In the genomic region with DNA sequence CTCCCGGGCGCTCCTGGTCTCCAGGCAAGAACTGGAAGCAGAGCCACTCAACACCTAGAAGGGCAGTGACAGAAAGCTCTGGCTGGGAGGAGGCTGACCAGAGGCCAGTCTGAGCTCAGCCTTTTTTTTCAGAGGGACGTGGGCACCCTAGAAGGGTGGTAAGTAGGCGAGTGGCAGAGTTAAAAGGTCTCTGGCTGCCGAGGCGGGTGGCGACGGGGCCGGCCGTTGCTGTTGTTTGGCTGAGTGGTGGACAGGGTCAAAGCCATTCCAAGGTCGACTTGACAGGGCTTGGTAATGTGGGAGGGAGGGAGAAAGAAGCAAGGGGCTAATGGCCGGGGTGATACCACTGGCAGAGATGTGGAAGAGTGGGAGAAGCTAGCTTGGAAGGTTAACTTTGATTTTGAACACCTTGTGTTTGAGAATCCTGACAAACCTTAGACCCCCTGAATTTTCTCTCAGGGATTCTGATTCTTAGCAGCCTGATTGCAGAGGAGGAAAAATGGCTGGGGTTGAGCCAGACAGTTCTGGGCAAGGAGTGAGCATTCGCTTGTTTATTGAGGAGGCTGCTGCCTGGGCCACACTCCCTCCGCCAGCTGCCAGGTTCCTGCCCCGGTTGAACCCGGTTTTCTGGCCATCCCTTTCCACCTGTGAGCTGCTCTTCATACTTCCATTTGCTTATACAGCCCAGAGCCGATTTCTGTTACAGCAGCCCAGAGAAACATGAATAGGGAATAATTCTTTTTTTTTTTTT, we compare ENCODE assay signal across 8 cellular contexts. TPM values are rescaled to one million over a fixed set of nuclear protein-coding genes. Genes with fewer than 3 reads are reported as not detected.
A peak's percentile ranks its signal among the peaks of the same experiment; 100 is the strongest.
DNase-seq lines count a peak whose midpoint lies in the region; ATAC-seq and TF ChIP-seq lines count a peak whose summit lies in the region.

No MANE protein-coding gene starts in this region.

- TF ChIP-seq CTCF in GM12875 (IDR thresholded peaks at IDR 0.05; ENCODE audit: borderline replicate concordance, insufficient read depth, low read depth, low read length): no peak
- no peak for TF ChIP-seq CTCF in gastroesophageal sphincter (IDR thresholded peaks at IDR 0.05)
- TF ChIP-seq CTCF in progenitor cell of endocrine pancreas (IDR thresholded peaks at IDR 0.05; ENCODE audit: unreplicated experiment): no peak

- no peaks in the 10 kb centered on the region for H3K27me3 ChIP-seq in gastroesophageal sphincter

- WGBS in gastroesophageal sphincter (ENCODE audit: low coverage in 1 of 2), 2 donors: 16 to 33% methylated on average over 7 to 13 of the region's 17 CpGs

- DNase-seq in progenitor cell of endocrine pancreas (ENCODE audit: low spot score, unreplicated experiment) (no peak), HK-2 (ENCODE audit: unreplicated experiment) (no peak), ACHN (no peak)

- H3K27ac ChIP-seq in gastroesophageal sphincter: peak overlapping the region in 3 of 4 donors; percentile 68 to 77 (median 72)

- H3K27ac Mint-ChIP-seq in progenitor cell of endocrine pancreas: peak overlapping the region; percentile 89

- ATAC-seq in SK-N-SH treated with all-trans-retinoic acid at 6 μM for 48 hours: peak; percentile 24
- peak; percentile 5 for ATAC-seq in gastroesophageal sphincter
- no peak for ATAC-seq in HG03378 (IDR thresholded peaks at IDR 0.05; ENCODE audit: unreplicated experiment)
- ATAC-seq in HG02938 (IDR thresholded peaks at IDR 0.05; ENCODE audit: unreplicated experiment): no peak

- peaks cover 0 to 13% of the 10 kb centered on the region in 2 donors for H3K36me3 ChIP-seq in gastroesophageal sphincter

- H3K4me1 Mint-ChIP-seq in progenitor cell of endocrine pancreas (ENCODE audit: low read depth): peaks cover 8% of the 10 kb centered on the region

- no peak for TF ChIP-seq POLR2A in gastroesophageal sphincter (IDR thresholded peaks at IDR 0.05)

- TF ChIP-seq EP300 in gastroesophageal sphincter (IDR thresholded peaks at IDR 0.05): no peak

- peak overlapping the region; percentile 63 for H3K4me3 ChIP-seq in GM12875 (ENCODE audit: low read depth, low read length)
- H3K4me3 ChIP-seq in gastroesophageal sphincter: peak overlapping the region; percentile 42 to 61

- H3K36me3 Mint-ChIP-seq in progenitor cell of endocrine pancreas (ENCODE audit: insufficient read depth): no peaks in the 10 kb centered on the region

- H3K27me3 Mint-ChIP-seq in progenitor cell of endocrine pancreas: peaks cover 28% of the 10 kb centered on the region

- H3K9me3 ChIP-seq in gastroesophageal sphincter: no peaks in the 10 kb centered on the region

- peaks cover 0 to 22% (median 7%) of the 10 kb centered on the region in 3 donors for H3K4me1 ChIP-seq in gastroesophageal sphincter

- H3K4me3 Mint-ChIP-seq in progenitor cell of endocrine pancreas (ENCODE audit: low read depth): peak overlapping the region; percentile 86

- H3K9me3 Mint-ChIP-seq in progenitor cell of endocrine pancreas (ENCODE audit: low read depth): no peaks in the 10 kb centered on the region

- in situ Hi-C loops in ACHN (cut with HindIII; ENCODE audit: low pct_ligation_motif_present, low pct_unique_long_range_greater_than_20kb, low sequenced_read_pairs): no loop called here

TF ChIP-seq in SK-N-SH treated with all-trans-retinoic acid at 6 μM for 48 hours, 23 proteins besides CTCF, POLR2A, EP300 and RAD21:
- no peak for TF ChIP-seq ZNF565 (CRISPR knock-in tag; conservative IDR thresholded peaks at IDR 0.05; ENCODE audit: low read depth)
- TF ChIP-seq ARNTL (CRISPR knock-in tag; IDR thresholded peaks at IDR 0.05; ENCODE audit: borderline replicate concordance, low read depth): no peak
- no peak for TF ChIP-seq PPARA (CRISPR knock-in tag; IDR thresholded peaks at IDR 0.05; ENCODE audit: borderline replicate concordance)
- no peak for TF ChIP-seq TCF4 (CRISPR knock-in tag; IDR thresholded peaks at IDR 0.05; ENCODE audit: borderline replicate concordance)

RNA-seq across cellular contexts. Expression of a gene that starts 0.9 kb away (rescaled TPM):
- total RNA-seq in gastroesophageal sphincter (not detected), progenitor cell of endocrine pancreas (not detected in 2 replicates)

RNA-seq across cellular contexts. Expression of a gene that starts 14.6 kb away (rescaled TPM):
- total RNA-seq in gastroesophageal sphincter (10 to 100 TPM in 1 of 4 donors, 1 to 10 TPM in 3; 3.1 to 13.4 (median 6.5) TPM), progenitor cell of endocrine pancreas (129 and 136 TPM in 2 replicates)

RNA-seq across cellular contexts. Expression of a gene that starts 17.9 kb away (rescaled TPM):
- total RNA-seq in gastroesophageal sphincter: under 1 TPM in 3 of 4 donors, not detected in 1; 0.08 to 0.31 (median 0.27) TPM
- total RNA-seq in progenitor cell of endocrine pancreas: not detected in 2 replicates

RNA-seq across cellular contexts. Expression of a gene that starts 19.1 kb away (rescaled TPM):
- total RNA-seq in gastroesophageal sphincter: 10 to 100 TPM; 16.6 to 39.8 (median 33.1) TPM
- 124 and 132 TPM in 2 replicates for total RNA-seq in progenitor cell of endocrine pancreas

RNA-seq across cellular contexts. Expression of a gene that starts 33.8 kb away (rescaled TPM):
- total RNA-seq in gastroesophageal sphincter (10 to 100 TPM; 18.5 to 55.1 (median 39.3) TPM), progenitor cell of endocrine pancreas (1.6 and 2.0 TPM in 2 replicates)

Comparison
In these comparisons a context has a peak if more than half of its experiments do, and no peak if none do; other contexts are left out.
1. ATAC-seq: peak in SK-N-SH treated with all-trans-retinoic acid at 6 μM for 48 hours (single experiment) and gastroesophageal sphincter (single experiment); none in HG03378 (single experiment) and HG02938 (single experiment).